Comparison of ENCODE assay signal across 10 cellular contexts in the genomic region with DNA sequence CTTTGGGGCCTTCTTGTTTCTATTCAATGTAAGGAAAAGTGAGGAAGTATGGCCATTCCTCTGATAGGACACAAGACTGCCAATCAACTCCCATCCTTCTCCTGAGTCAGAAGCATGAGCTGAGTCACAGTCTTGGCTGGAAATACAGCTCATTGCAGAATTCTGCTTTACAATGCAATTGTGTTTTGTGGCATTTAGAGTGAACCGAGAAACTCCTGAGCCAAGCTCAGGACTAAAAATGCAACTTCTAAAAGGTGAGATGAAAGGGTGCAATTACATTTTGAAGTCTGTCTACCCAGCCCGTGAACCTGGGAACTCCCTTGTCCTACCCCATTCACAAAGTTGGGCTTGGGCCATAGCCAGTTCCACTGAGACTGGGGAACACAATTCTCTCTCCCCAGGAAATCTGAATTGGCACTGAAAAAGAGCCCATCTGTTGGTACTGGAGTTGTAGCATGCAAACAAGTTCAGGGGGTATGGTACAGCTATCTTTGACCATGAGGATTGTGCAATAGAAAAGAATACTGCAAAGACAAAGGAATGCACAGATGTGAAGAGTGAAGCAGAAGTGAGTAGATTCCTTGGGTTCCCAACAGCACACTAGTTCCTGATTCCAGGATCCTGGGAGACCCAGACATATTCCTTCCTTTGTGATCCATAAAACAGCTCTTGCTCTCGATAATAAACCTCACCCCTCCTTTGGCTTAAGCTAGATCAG. TPM values are rescaled to one million over a fixed set of nuclear protein-coding genes. Genes with fewer than 3 reads are reported as not detected.
A peak's percentile ranks its signal among the peaks of the same experiment; 100 is the strongest.
DNase-seq lines count a peak whose midpoint lies in the region; ATAC-seq and TF ChIP-seq lines count a peak whose summit lies in the region.
"Had no signal": no experiment of that assay in that cellular context is flagged by ENCODE, and none has a peak within 500 bp of the region (broad histone marks: within the 10 kb centered on the region; RNA-seq: fewer than 3 reads in every experiment).

No MANE protein-coding gene starts in this region.

- WGBS in esophagus muscularis mucosa = 47% methylated on average over 3 of the region's 3 CpGs
- WGBS in body of pancreas, 2 donors = 70 to 88% methylated on average over 3 of the region's 3 CpGs

- H3K27ac ChIP-seq in esophagus muscularis mucosa (replicated peaks in 1 of 4) = no peak overlapping the region
- H3K27ac ChIP-seq in body of pancreas = no peak overlapping the region
- H3K27ac ChIP-seq: vagina had no signal

- peaks cover 59% of the 10 kb centered on the region for H3K36me3 Mint-ChIP-seq in activated T-helper 2 cell treated with anti-CD3 and anti-CD28 coated beads, Interferon-gamma antibody, Interleukin-2, Interleukin-4, amounts not matched to agents 10 μg/mL and 5 μg/mL and 100 μg/mL, durations not matched to agents 14 hours and 24 hours and 36 hours (ENCODE audit: low read depth)

- DNase-seq in AG10803 (ENCODE audit: low read depth) (peak; percentile 78), GM04504 (ENCODE audit: low read depth) (peak; percentile 39), iris pigment epithelial cell (ENCODE audit: low read depth) (peak; percentile 81), esophagus muscularis mucosa (ENCODE audit: extremely low spot score) (no peak), body of pancreas (no peak)
- no peak for DNase-seq in activated T-helper 2 cell treated with anti-CD3 and anti-CD28 coated beads, Interferon-gamma antibody, Interleukin-2, Interleukin-4, amounts not matched to agents 10 μg/mL and 5 μg/mL and 100 μg/mL, durations not matched to agents 14 hours and 24 hours and 36 hours (ENCODE audit: low spot score)
- no peak for DNase-seq in stimulated activated CD4-positive, alpha-beta T cell treated with anti-CD3 and anti-CD28 coated beads, Interleukin-12 subunit alpha, Interleukin-12 subunit beta, amount 100 ng/mL, for 4 hours
- DNase-seq: effector CD8-positive, alpha-beta T cell had no signal

- no peak for TF ChIP-seq CTCF in AG10803 (conservative IDR thresholded peaks at IDR 0.05; ENCODE audit: low read length)
- TF ChIP-seq CTCF in esophagus muscularis mucosa (IDR thresholded peaks at IDR 0.05) = no peak
- TF ChIP-seq CTCF in body of pancreas (IDR thresholded peaks at IDR 0.05) = no peak

- H3K4me3 ChIP-seq in AG10803 (ENCODE audit: low read length) (no peak overlapping the region), esophagus muscularis mucosa (no peak overlapping the region), body of pancreas (no peak overlapping the region)
- H3K4me3 ChIP-seq: vagina had no signal

- no peak for TF ChIP-seq EP300 in esophagus muscularis mucosa (IDR thresholded peaks at IDR 0.05)

- H3K4me3 Mint-ChIP-seq in activated T-helper 2 cell treated with anti-CD3 and anti-CD28 coated beads, Interferon-gamma antibody, Interleukin-2, Interleukin-4, amounts not matched to agents 10 μg/mL and 5 μg/mL and 100 μg/mL, durations not matched to agents 14 hours and 24 hours and 36 hours (ENCODE audit: low read depth) = no peak overlapping the region

- H3K4me1 Mint-ChIP-seq in activated T-helper 2 cell treated with anti-CD3 and anti-CD28 coated beads, Interferon-gamma antibody, Interleukin-2, Interleukin-4, amounts not matched to agents 10 μg/mL and 5 μg/mL and 100 μg/mL, durations not matched to agents 14 hours and 24 hours and 36 hours (ENCODE audit: low read depth) = peaks cover 15% of the 10 kb centered on the region

- H3K9me3 ChIP-seq in esophagus muscularis mucosa (no peaks in the 10 kb centered on the region), body of pancreas (no peaks in the 10 kb centered on the region)
- H3K9me3 ChIP-seq: vagina had no signal

- H3K4me1 ChIP-seq in esophagus muscularis mucosa (peaks cover 0 to 14% (median 4%) of the 10 kb centered on the region in 4 donors), body of pancreas (no peaks in the 10 kb centered on the region)
- H3K4me1 ChIP-seq: vagina had no signal

- ATAC-seq in body of pancreas (no peak), GM18511 (IDR thresholded peaks at IDR 0.05; ENCODE audit: unreplicated experiment) (no peak)

- H3K9me3 Mint-ChIP-seq in activated T-helper 2 cell treated with anti-CD3 and anti-CD28 coated beads, Interferon-gamma antibody, Interleukin-2, Interleukin-4, amounts not matched to agents 10 μg/mL and 5 μg/mL and 100 μg/mL, durations not matched to agents 14 hours and 24 hours and 36 hours = no peaks in the 10 kb centered on the region

- H3K27ac Mint-ChIP-seq in activated T-helper 2 cell treated with anti-CD3 and anti-CD28 coated beads, Interferon-gamma antibody, Interleukin-2, Interleukin-4, amounts not matched to agents 10 μg/mL and 5 μg/mL and 100 μg/mL, durations not matched to agents 14 hours and 24 hours and 36 hours = peak overlapping the region; percentile 61

- no peaks in the 10 kb centered on the region for H3K27me3 ChIP-seq in esophagus muscularis mucosa
- no peaks in the 10 kb centered on the region for H3K27me3 ChIP-seq in body of pancreas
- H3K27me3 ChIP-seq: vagina had no signal

- TF ChIP-seq POLR2A in esophagus muscularis mucosa (IDR thresholded peaks at IDR 0.05; ENCODE audit: low read depth) (no peak), body of pancreas (IDR thresholded peaks at IDR 0.05) (no peak)

- peaks cover 0 to 23% (median 18%) of the 10 kb centered on the region in 4 donors for H3K36me3 ChIP-seq in esophagus muscularis mucosa
- no peaks in the 10 kb centered on the region for H3K36me3 ChIP-seq in body of pancreas (replicated peaks in 1 of 2; ENCODE audit: insufficient read depth in 1 of 2, low read depth in 2 of 2)
- H3K36me3 ChIP-seq: vagina had no signal

- H3K27me3 Mint-ChIP-seq in activated T-helper 2 cell treated with anti-CD3 and anti-CD28 coated beads, Interferon-gamma antibody, Interleukin-2, Interleukin-4, amounts not matched to agents 10 μg/mL and 5 μg/mL and 100 μg/mL, durations not matched to agents 14 hours and 24 hours and 36 hours (ENCODE audit: low read depth) = no peaks in the 10 kb centered on the region

- intact Hi-C loops in activated T-helper 2 cell treated with anti-CD3 and anti-CD28 coated beads, Interferon-gamma antibody, Interleukin-2, Interleukin-4, amounts not matched to agents 10 μg/mL and 5 μg/mL and 100 μg/mL, durations not matched to agents 14 hours and 24 hours and 36 hours (cut with micrococcal nuclease) = loop anchor here (2.0 kb wide), 1 partner anchor 16 kb away; no protein-coding TSS in a partner anchor
- intact Hi-C loops in esophagus muscularis mucosa (cut with DNase I) (no loop called here), body of pancreas (cut with DNase I) (no loop called here)

RNA-seq across cellular contexts. Expression of a gene that starts 43.1 kb away (rescaled TPM):
- not detected in 2 replicates for total RNA-seq in activated T-helper 2 cell treated with anti-CD3 and anti-CD28 coated beads, Interferon-gamma antibody, Interleukin-2, Interleukin-4, amounts not matched to agents 10 μg/mL and 5 μg/mL and 100 μg/mL, durations not matched to agents 14 hours and 24 hours and 36 hours
- not detected for total RNA-seq in esophagus muscularis mucosa
- not detected for total RNA-seq in body of pancreas
- total RNA-seq: vagina had no signal

RNA-seq across cellular contexts. Expression of a gene that starts 54.4 kb away (rescaled TPM):
- total RNA-seq in activated T-helper 2 cell treated with anti-CD3 and anti-CD28 coated beads, Interferon-gamma antibody, Interleukin-2, Interleukin-4, amounts not matched to agents 10 μg/mL and 5 μg/mL and 100 μg/mL, durations not matched to agents 14 hours and 24 hours and 36 hours = 4.3 and 4.5 TPM in 2 replicates
- total RNA-seq in esophagus muscularis mucosa = 1 to 10 TPM; 3.9 to 7.3 (median 5.2) TPM
- total RNA-seq in body of pancreas = 1 to 10 TPM in 1 of 2 donors, under 1 TPM in 1; 0.66 to 3.4 TPM

Comparison
In these comparisons a context has a peak if more than half of its experiments do, and no peak if none do; other contexts are left out.
1. DNase-seq: peak in AG10803 (single experiment), GM04504 (single experiment) and iris pigment epithelial cell (single experiment); none in activated T-helper 2 cell treated with anti-CD3 and anti-CD28 coated beads, Interferon-gamma antibody, Interleukin-2, Interleukin-4, amounts not matched to agents 10 μg/mL and 5 μg/mL and 100 μg/mL, durations not matched to agents 14 hours and 24 hours and 36 hours (single experiment), esophagus muscularis mucosa (single experiment), stimulated activated CD4-positive, alpha-beta T cell treated with anti-CD3 and anti-CD28 coated beads, Interleukin-12 subunit alpha, Interleukin-12 subunit beta, amount 100 ng/mL, for 4 hours (single experiment) and body of pancreas (0 of 4).